27 cellular contexts compared by ENCODE assay signal in genomic region chr6:102022803-102023202, GRCh38.
"Had no signal": no experiment of that assay in that cellular context is flagged by ENCODE, and none has a peak within 500 bp of the region (broad histone marks: within the 10 kb centered on the region; RNA-seq: fewer than 3 reads in every experiment).

No MANE protein-coding gene starts in this region.

- H3K36me3 ChIP-seq: adrenal gland had no signal

- H3K9me3 ChIP-seq: adrenal gland had no signal

- H3K27me3 ChIP-seq: adrenal gland had no signal

- H3K4me1 ChIP-seq: adrenal gland had no signal

- DNase-seq: activated B cell treated with CpG ODN at 0.5 μM for 24 hours; activated CD4-positive, alpha-beta memory T cell treated with anti-CD3 and anti-CD28 coated beads for 36 hours; activated CD4-positive, alpha-beta T cell treated with anti-CD3 and anti-CD28 coated beads for 4 hours; activated CD4-positive, alpha-beta T cell treated with anti-CD3 and anti-CD28 coated beads, Interleukin-2, amount 10 ng/mL, durations not matched to agents 24 days and 14 days; activated CD4-positive, alpha-beta T cell treated with anti-CD3 and anti-CD28 coated beads, Interleukin-2, amount 50 U/mL, for 1 hour; activated CD4-positive, alpha-beta T cell treated with anti-CD3 and anti-CD28 coated beads, Interleukin-2, amount 50 U/mL, for 4 hours; activated CD4-positive, CD25-positive, alpha-beta regulatory T cell treated with anti-CD3 and anti-CD28 coated beads, Interleukin-2, amount 50 U/mL, for 72 hours; activated CD8-positive, alpha-beta memory T cell treated with anti-CD3 and anti-CD28 coated beads, Interleukin-2, amount 50 U/mL, for 4 hours; activated CD8-positive, alpha-beta T cell treated with anti-CD3 and anti-CD28 coated beads for 36 hours; activated effector memory CD4-positive, alpha-beta T cell treated with anti-CD3 and anti-CD28 coated beads, Interleukin-2, amount 50 U/mL, for 16 hours; activated gamma-delta T cell treated with Interleukin-2 at 50 U/mL for 16 hours; activated naive CD4-positive, alpha-beta T cell; activated naive CD4-positive, alpha-beta T cell treated with anti-CD3 and anti-CD28 coated beads for 36 hours; activated naive CD4-positive, alpha-beta T cell treated with anti-CD3 and anti-CD28 coated beads, Interleukin-2, amount 50 U/mL, for 16 hours; activated naive CD8-positive, alpha-beta T cell treated with anti-CD3 and anti-CD28 coated beads for 36 hours; activated T-cell treated with anti-CD3 and anti-CD28 coated beads for 4 hours; activated T-cell treated with anti-CD3 and anti-CD28 coated beads, Interleukin-2, amount 50 U/mL, for 1 hour; activated T-cell treated with anti-CD3 and anti-CD28 coated beads, Interleukin-2, amount 50 U/mL, for 4 hours; activated T-cell treated with anti-CD3 and anti-CD28 coated beads, Interleukin-2, amount 50 U/mL, for 72 hours; adrenal gland; amniotic stem cell; aorta; central memory CD4-positive, alpha-beta T cell; T-helper 2 cell; T-helper 9 cell had no signal

- H3K4me3 ChIP-seq: adrenal gland had no signal

- H3K27ac ChIP-seq: adrenal gland had no signal

- ATAC-seq: activated CD8-positive, alpha-beta T cell treated with anti-CD3 and anti-CD28 coated beads for 36 hours; activated naive CD4-positive, alpha-beta T cell treated with anti-CD3 and anti-CD28 coated beads, Interleukin-2, amount 50 U/mL, for 72 hours; activated T-cell treated with anti-CD3 and anti-CD28 coated beads, Interleukin-2, amount 50 U/mL, for 4 hours; activated T-cell treated with anti-CD3 and anti-CD28 coated beads, Interleukin-2, amount 50 U/mL, for 72 hours; activated T-helper 17 cell treated with anti-CD3 and anti-CD28 coated beads, Interleukin-2, amount 50 U/mL, for 72 hours had no signal
